18 cellular contexts compared by ENCODE assay signal in genomic region chr12:103915306-103915705, GRCh38.
"Had no signal": no experiment of that assay in that cellular context is flagged by ENCODE, and none has a peak within 500 bp of the region (broad histone marks: within the 10 kb centered on the region; RNA-seq: fewer than 3 reads in every experiment).

No MANE protein-coding gene starts in this region.

- H3K4me3 ChIP-seq: body of pancreas, sigmoid colon had no signal

- H3K4me1 Mint-ChIP-seq: endodermal cell, WTC11 had no signal

- H3K4me3 Mint-ChIP-seq: activated CD8-positive, alpha-beta T cell treated with anti-CD3 and anti-CD28 coated beads, Interleukin-2, amount 10 ng/mL, durations not matched to agents 7 days and 5 days; activated T-helper 1 cell treated with anti-CD3 and anti-CD28 coated beads, Interleukin-12 subunit alpha, Interleukin-12 subunit beta, Interleukin-2, Interleukin-4 antibody, amounts not matched to agents 30 ng/mL and 10 ng/mL and 1 ng/mL, durations not matched to agents 14 hours and 24 hours and 36 hours; dendritic cell treated with granulocyte-macrophage colony-stimulating factor and Interleukin-4, amounts not matched to agents 40 ng/mL and 50 ng/mL, for 4 days; endodermal cell; naive thymus-derived CD8-positive, alpha-beta T cell; stimulated activated naive CD8-positive, alpha-beta T cell treated with anti-CD3 and anti-CD28 coated beads, Interleukin-15, amount 100 ng/mL, for 72 hours; T-helper 1 cell treated with Interleukin-12 subunit alpha and Interleukin-12 subunit beta and Interleukin-4 antibody, amounts not matched to agents 30 μg/mL and 1 μg/mL, for 36 hours; WTC11 had no signal

- H3K27ac Mint-ChIP-seq: activated CD8-positive, alpha-beta T cell treated with anti-CD3 and anti-CD28 coated beads, Interleukin-2, amount 10 ng/mL, durations not matched to agents 7 days and 5 days; activated T-helper 1 cell treated with anti-CD3 and anti-CD28 coated beads, Interleukin-12 subunit alpha, Interleukin-12 subunit beta, Interleukin-2, Interleukin-4 antibody, amounts not matched to agents 30 ng/mL and 10 ng/mL and 1 ng/mL, durations not matched to agents 14 hours and 24 hours and 36 hours; dendritic cell treated with granulocyte-macrophage colony-stimulating factor and Interleukin-4, amounts not matched to agents 40 ng/mL and 50 ng/mL, for 4 days; endodermal cell; naive thymus-derived CD8-positive, alpha-beta T cell; T-helper 1 cell treated with Interleukin-12 subunit alpha and Interleukin-12 subunit beta and Interleukin-4 antibody, amounts not matched to agents 30 μg/mL and 1 μg/mL, for 36 hours; WTC11 had no signal

- H3K27me3 Mint-ChIP-seq: dendritic cell treated with granulocyte-macrophage colony-stimulating factor and Interleukin-4, amounts not matched to agents 40 ng/mL and 50 ng/mL, for 4 days; stimulated activated naive CD8-positive, alpha-beta T cell treated with anti-CD3 and anti-CD28 coated beads, Interleukin-15, amount 100 ng/mL, for 72 hours had no signal

- DNase-seq: activated CD4-positive, alpha-beta T cell treated with anti-CD3 and anti-CD28 coated beads for 48 hours; activated CD8-positive, alpha-beta T cell treated with anti-CD3 and anti-CD28 coated beads, Interleukin-2, amount 10 ng/mL, durations not matched to agents 7 days and 5 days; activated naive CD4-positive, alpha-beta T cell treated with Interleukin-2 at 50 U/mL for 16 hours; body of pancreas; endodermal cell; erythroblast; foreskin keratinocyte; left colon; naive thymus-derived CD8-positive, alpha-beta T cell; nucleus accumbens; sigmoid colon; stimulated activated CD4-positive, alpha-beta T cell treated with anti-CD3 and anti-CD28 coated beads, Interleukin-2, amount 100 ng/mL, for 48 hours; stimulated activated CD8-positive, alpha-beta memory T cell treated with anti-CD3 and anti-CD28 coated beads, Interleukin-4, amount 100 ng/mL, for 48 hours; stimulated activated naive CD8-positive, alpha-beta T cell treated with anti-CD3 and anti-CD28 coated beads, Interleukin-15, amount 100 ng/mL, for 72 hours had no signal

- ATAC-seq: activated CD8-positive, alpha-beta T cell treated with anti-CD3 and anti-CD28 coated beads, Interleukin-2, amount 10 ng/mL, durations not matched to agents 7 days and 5 days; body of pancreas; foreskin keratinocyte; left colon; naive thymus-derived CD8-positive, alpha-beta T cell; stimulated activated naive CD8-positive, alpha-beta T cell treated with anti-CD3 and anti-CD28 coated beads, Interleukin-15, amount 100 ng/mL, for 72 hours; WTC11 had no signal

- H3K36me3 Mint-ChIP-seq: WTC11 had no signal
